ENCODE assay signal across 12 cellular contexts in the genomic region with DNA sequence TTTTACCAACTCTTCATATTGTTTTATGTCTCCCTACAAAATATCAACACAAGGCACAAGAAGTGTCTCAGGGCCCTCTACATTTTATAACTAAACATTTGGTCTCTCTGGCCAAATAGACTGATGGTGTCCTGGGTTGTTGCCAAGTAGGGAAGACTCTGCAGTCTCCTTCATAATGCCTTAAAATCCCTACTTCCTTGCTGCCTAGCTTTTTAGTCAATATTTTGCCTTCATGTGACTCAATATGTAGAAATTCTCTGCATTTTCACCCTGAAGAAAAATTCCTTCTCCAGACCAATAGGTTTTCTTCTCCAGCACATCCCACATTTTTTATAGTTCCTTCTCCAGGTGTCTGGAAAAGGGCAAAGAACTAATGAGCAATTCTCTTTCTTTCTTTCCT.
DNase-seq lines count a peak whose midpoint lies in the region; ATAC-seq and TF ChIP-seq lines count a peak whose summit lies in the region.
"Had no signal": no experiment of that assay in that cellular context is flagged by ENCODE, and none has a peak within 500 bp of the region (broad histone marks: within the 10 kb centered on the region; RNA-seq: fewer than 3 reads in every experiment).

No MANE protein-coding gene starts in this region.

- H3K4me1 ChIP-seq in BLaER1 treated with 17β-estradiol and CSF1 and Interleukin-3, amounts not matched to agents 10 nM and 100 nM = peaks cover 43 to 85% (median 70%) of the 10 kb centered on the region in 10 experiments
- H3K4me1 ChIP-seq in ectodermal cell (ENCODE audit: control insufficient read depth, insufficient read depth, low read length) (peaks cover 64% of the 10 kb centered on the region), neural progenitor cell (peaks cover 92% of the 10 kb centered on the region), vagina (peaks cover 54% of the 10 kb centered on the region), testis (no peaks in the 10 kb centered on the region)

- H2AFZ ChIP-seq in neural progenitor cell (replicated peaks) = no peak overlapping the region

- no peaks in the 10 kb centered on the region for H3K27me3 Mint-ChIP-seq in neural progenitor cell (ENCODE audit: insufficient read depth, low read depth)

- peaks cover 86% of the 10 kb centered on the region for H3K4me1 Mint-ChIP-seq in neural progenitor cell

- DNase-seq in NCI-H69 (lab: John Stamatoyannopoulos, UW) (peak; percentile 58), neural progenitor cell (ENCODE audit: low spot score) (no peak), vagina (ENCODE audit: extremely low spot score in 2 of 2) (no peak), testis (no peak)
- no peak for DNase-seq in stimulated activated naive CD4-positive, alpha-beta T cell (lab: John Stamatoyannopoulos, UW)
- DNase-seq: activated CD4-positive, alpha-beta T cell treated with anti-CD3 and anti-CD28 coated beads, Interleukin-2, amount 50 U/mL, for 4 hours; GF-D8; NCI-H1092 treated with DMSO at 0.1 percent for 48 hours had no signal

- H3K27me3 ChIP-seq in BLaER1 treated with 17β-estradiol and CSF1 and Interleukin-3, amounts not matched to agents 10 nM and 100 nM = no peaks in the 10 kb centered on the region
- no peaks in the 10 kb centered on the region for H3K27me3 ChIP-seq in ectodermal cell (ENCODE audit: control insufficient read depth, insufficient read depth, low read length, poor library complexity, severe bottlenecking)
- no peaks in the 10 kb centered on the region for H3K27me3 ChIP-seq in neural progenitor cell
- no peaks in the 10 kb centered on the region for H3K27me3 ChIP-seq in vagina
- no peaks in the 10 kb centered on the region for H3K27me3 ChIP-seq in testis

- H3K9me3 Mint-ChIP-seq in neural progenitor cell = no peaks in the 10 kb centered on the region
- H3K9me3 Mint-ChIP-seq: activated T-helper 17 cell treated with anti-CD3 and anti-CD28 coated beads, Interleukin-2, amount 50 U/mL, for 72 hours had no signal

- H3F3A ChIP-seq in neural progenitor cell (ENCODE audit: low read depth) = peaks cover 65% of the 10 kb centered on the region

- peak overlapping the region; percentile 3 for H3K27ac Mint-ChIP-seq in neural progenitor cell
- H3K27ac Mint-ChIP-seq: activated T-helper 17 cell treated with anti-CD3 and anti-CD28 coated beads, Interleukin-2, amount 50 U/mL, for 72 hours had no signal

- H3K4me3 Mint-ChIP-seq in neural progenitor cell = no peak overlapping the region
- H3K4me3 Mint-ChIP-seq: activated T-helper 17 cell treated with anti-CD3 and anti-CD28 coated beads, Interleukin-2, amount 50 U/mL, for 72 hours had no signal

- H3K4me3 ChIP-seq in BLaER1 treated with 17β-estradiol and CSF1 and Interleukin-3, amounts not matched to agents 10 nM and 100 nM = no peak overlapping the region
- H3K4me3 ChIP-seq in ectodermal cell (ENCODE audit: insufficient read depth, low read depth, low read length) = no peak overlapping the region
- H3K4me3 ChIP-seq in neural progenitor cell = no peak overlapping the region
- H3K4me3 ChIP-seq in vagina = no peak overlapping the region
- H3K4me3 ChIP-seq in testis = no peak overlapping the region

- TF ChIP-seq POLR2A in vagina (IDR thresholded peaks at IDR 0.05) (no peak), testis (IDR thresholded peaks at IDR 0.05) (no peak)

- peaks cover 0 to 41% (median 15%) of the 10 kb centered on the region in 11 experiments; a peak in 14 of 22 replicates for H3K36me3 ChIP-seq in BLaER1 treated with 17β-estradiol and CSF1 and Interleukin-3, amounts not matched to agents 10 nM and 100 nM
- H3K36me3 ChIP-seq in ectodermal cell (ENCODE audit: control insufficient read depth, insufficient read depth, low read length) (no peaks in the 10 kb centered on the region), neural progenitor cell (peaks cover 4% of the 10 kb centered on the region), vagina (no peaks in the 10 kb centered on the region), testis (ENCODE audit: low read depth, missing control alignments) (no peaks in the 10 kb centered on the region)

- H4K20me1 ChIP-seq in BLaER1 treated with 17β-estradiol and CSF1 and Interleukin-3, amounts not matched to agents 10 nM and 100 nM = peaks cover 0 to 96% (median 35%) of the 10 kb centered on the region in 11 experiments; a peak in 15 of 22 replicates
- H4K20me1 ChIP-seq in neural progenitor cell (ENCODE audit: low read depth) = no peaks in the 10 kb centered on the region

- ATAC-seq in HG03460 (IDR thresholded peaks at IDR 0.05; ENCODE audit: unreplicated experiment) = no peak

- H3K36me3 Mint-ChIP-seq in neural progenitor cell = peaks cover 12% of the 10 kb centered on the region

- intact Hi-C loops in vagina (cut with DNase I) (no loop called here), testis (cut with DNase I; ENCODE audit: low total_unique reads) (no loop called here)

- no peaks in the 10 kb centered on the region for H3K9me3 ChIP-seq in BLaER1 treated with 17β-estradiol and CSF1 and Interleukin-3, amounts not matched to agents 10 nM and 100 nM (replicated peaks in 1 of 11)
- no peaks in the 10 kb centered on the region for H3K9me3 ChIP-seq in ectodermal cell (ENCODE audit: control insufficient read depth, low read length)
- no peaks in the 10 kb centered on the region for H3K9me3 ChIP-seq in neural progenitor cell (ENCODE audit: low read depth)
- no peaks in the 10 kb centered on the region for H3K9me3 ChIP-seq in vagina
- no peaks in the 10 kb centered on the region for H3K9me3 ChIP-seq in testis

- peak overlapping the region in 2 of 11 experiments; percentile 2 to 3; a peak in 3 of 22 replicates for H3K9ac ChIP-seq in BLaER1 treated with 17β-estradiol and CSF1 and Interleukin-3, amounts not matched to agents 10 nM and 100 nM
- no peak overlapping the region for H3K9ac ChIP-seq in neural progenitor cell

- H3K79me2 ChIP-seq in neural progenitor cell (ENCODE audit: low read depth) = peaks cover 92% of the 10 kb centered on the region

- peak overlapping the region in 4 of 11 experiments; percentile 42 to 68 (median 53); a peak in 7 of 22 replicates for H3K27ac ChIP-seq in BLaER1 treated with 17β-estradiol and CSF1 and Interleukin-3, amounts not matched to agents 10 nM and 100 nM
- H3K27ac ChIP-seq in ectodermal cell (ENCODE audit: insufficient read depth, low read depth, low read length, poor library complexity, severe bottlenecking) (peak overlapping the region; percentile 5), neural progenitor cell (no peak overlapping the region), vagina (no peak overlapping the region), testis (no peak overlapping the region)

- TF ChIP-seq CTCF in neural progenitor cell (IDR thresholded peaks at IDR 0.05) (no peak), vagina (IDR thresholded peaks at IDR 0.05) (no peak), testis (IDR thresholded peaks at IDR 0.05) (no peak)

- H3K4me2 ChIP-seq in BLaER1 treated with 17β-estradiol and CSF1 and Interleukin-3, amounts not matched to agents 10 nM and 100 nM = peak overlapping the region; percentile 12 to 81 (median 66); a peak in 20 of 22 replicates
- no peak overlapping the region for H3K4me2 ChIP-seq in neural progenitor cell
